ENCODE assay signal across 27 cellular contexts in the genomic region with DNA sequence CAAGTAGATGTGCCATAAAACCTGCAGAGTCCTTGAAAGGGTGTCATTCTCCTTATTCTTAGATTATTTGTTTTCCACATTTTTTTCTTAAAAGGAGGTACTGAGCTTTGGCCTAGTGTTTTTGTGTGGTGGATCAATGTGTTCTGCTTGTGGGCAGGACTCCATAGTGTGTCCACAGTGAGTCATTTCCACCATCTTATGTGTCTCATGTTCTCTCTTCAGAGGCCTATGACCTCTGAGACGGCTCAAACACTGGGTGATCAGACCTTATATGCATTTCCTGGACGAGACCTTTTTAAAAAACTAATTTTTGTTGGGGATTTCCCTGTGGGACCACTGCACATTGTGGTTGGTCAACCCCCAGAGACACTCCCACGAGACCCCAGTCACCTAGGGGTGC.
A peak's percentile ranks its signal among the peaks of the same experiment; 100 is the strongest.
DNase-seq lines count a peak whose midpoint lies in the region; ATAC-seq, FAIRE-seq and TF ChIP-seq lines count a peak whose summit lies in the region.
"Had no signal": no experiment of that assay in that cellular context is flagged by ENCODE, and none has a peak within 500 bp of the region (broad histone marks: within the 10 kb centered on the region; RNA-seq: fewer than 3 reads in every experiment).

No MANE protein-coding gene starts in this region.

- no peaks in the 10 kb centered on the region for H3K79me2 ChIP-seq in K562 (ENCODE audit: control insufficient read depth, insufficient read depth, low read length)

- no peak for TF ChIP-seq RAD21 in K562 (CRISPR knock-in tag; conservative IDR thresholded peaks at IDR 0.05 in 1 of 2, IDR thresholded peaks at IDR 0.05 in 1 of 2)

- no TSS peak for BruUV-seq in K562 (replicated peaks; lab: Mats Ljungman, UMichigan)

- no peak overlapping the region for H4K8ac ChIP-seq in neuronal stem cell (ENCODE audit: low read depth, low read length)

- ATAC-seq in K562 (no peak), GM18909 (IDR thresholded peaks at IDR 0.05; ENCODE audit: poor library complexity, unreplicated experiment) (no peak), GM18517 (IDR thresholded peaks at IDR 0.05; ENCODE audit: unreplicated experiment) (no peak)
- ATAC-seq: mucosa of descending colon; natural killer cell treated with Interleukin-12 subunit alpha and Interleukin-12 subunit beta and Interleukin-15 and Interleukin-18, amount 100 ng/mL, for 72 hours; pancreas; Right ventricle myocardium inferior had no signal

- intact Hi-C loops in K562 (cut with micrococcal nuclease), result no loop called here

- H3K4me3 ChIP-seq in K562, result no peak overlapping the region
- no peak overlapping the region for H3K4me3 ChIP-seq in neuronal stem cell (ENCODE audit: low read length in 2 of 2)
- H3K4me3 ChIP-seq: mucosa of descending colon, pancreas, thoracic aorta, uterus had no signal

- no peak overlapping the region for H3K4ac ChIP-seq in neuronal stem cell (ENCODE audit: low read length)

- H2BK120ac ChIP-seq in neuronal stem cell (ENCODE audit: low read depth, low read length), result no peak overlapping the region

- no peaks in the 10 kb centered on the region for H4K20me1 ChIP-seq in K562 (replicated peaks; ENCODE audit: control insufficient read depth, insufficient read depth, low read length)

- no peak overlapping the region for H3K27ac ChIP-seq in K562 (ENCODE audit: extremely low read depth, low read depth, low read length)
- no peak overlapping the region for H3K27ac ChIP-seq in neuronal stem cell (replicated peaks; ENCODE audit: low read length)
- H3K27ac ChIP-seq: C4-2B, pancreas, thoracic aorta, uterus had no signal

- no peak for TF ChIP-seq EP300 in K562 (IDR thresholded peaks at IDR 0.05; ENCODE audit: low read length)

- no peak overlapping the region for H3K18ac ChIP-seq in neuronal stem cell (ENCODE audit: low read length)

- no peak overlapping the region for H2BK12ac ChIP-seq in neuronal stem cell (ENCODE audit: low read length)

- in situ Hi-C loops in GM13976 (cut with MboI; ENCODE audit: low sequenced_read_pairs, unreplicated experiment), result no loop called here
- in situ Hi-C loops in K562 (cut with MboI), result no loop called here

- no peak for FAIRE-seq in K562 (lab: Jason Lieb, UNC)
- FAIRE-seq: kidney, pancreas had no signal

- DNase-seq in GM13976 (ENCODE audit: low spot score), result peak; percentile 17
- peak; percentile 72 for DNase-seq in HT1080 (ENCODE audit: low read depth)
- no peak for DNase-seq in K562 (ENCODE audit: extremely low read depth in 1 of 4, low spot score in 3 of 4)
- DNase-seq in neuronal stem cell (ENCODE audit: low spot score), result no peak
- DNase-seq in NCI-H82 (lab: John Stamatoyannopoulos, UW), result no peak
- DNase-seq in SHP77 treated with DMSO at 0.1 percent for 48 hours (lab: John Stamatoyannopoulos, UW), result no peak
- DNase-seq: activated CD4-positive, alpha-beta T cell treated with anti-CD3 and anti-CD28 coated beads for 1 hour; activated effector memory CD4-positive, alpha-beta T cell treated with Interleukin-2 at 50 U/mL for 16 hours; activated T-cell treated with anti-CD3 and anti-CD28 coated beads for 4 hours; cerebellar nuclear complex; DMS79 treated with DMSO at 0.1 percent for 48 hours; GOT3; kidney; mucosa of descending colon; NCI-H1436; NCI-H446; pancreas; retina; stimulated activated CD4-positive, alpha-beta T cell treated with anti-CD3 and anti-CD28 coated beads, Interleukin-4, amount 100 ng/mL, for 24 hours; stimulated activated naive CD4-positive, alpha-beta T cell; uterus had no signal

- no peaks in the 10 kb centered on the region for H3K9me1 ChIP-seq in K562 (ENCODE audit: control insufficient read depth, insufficient read depth, low read length)

- WGBS in K562 (ENCODE audit: insufficient coverage, low coverage, missing lambda C conversion rate), result 3% methylated on average over 3 of the region's 3 CpGs
- no CpG with 5 or more reads among the region's 3 CpGs for WGBS in neuronal stem cell (ENCODE audit: extremely low coverage in 2 of 2, insufficient read length in 2 of 2, insufficient replicate concordance in 1 of 2), 2 donors

- no peaks in the 10 kb centered on the region for H3K4me1 ChIP-seq in K562 (replicated peaks in 1 of 2; ENCODE audit: control insufficient read depth in 2 of 2, insufficient read depth in 2 of 2, low read length in 2 of 2)
- H3K4me1 ChIP-seq in neuronal stem cell (ENCODE audit: control insufficient read depth in 2 of 2, insufficient read depth in 1 of 2, low read depth in 1 of 2, low read length in 2 of 2), result no peaks in the 10 kb centered on the region
- H3K4me1 ChIP-seq: pancreas, uterus had no signal

- POLR2A ChIA-PET in K562 (lab: Yijun Ruan, JAX), result no interaction called here

- H2AFZ ChIP-seq in K562 (ENCODE audit: low read depth, low read length) (no peak overlapping the region), neuronal stem cell (ENCODE audit: low read length) (peak overlapping the region; percentile 28)

- H3K23ac ChIP-seq in neuronal stem cell (ENCODE audit: low read depth, low read length, poor library complexity), result no peak overlapping the region

- no peak overlapping the region for H3K14ac ChIP-seq in neuronal stem cell (ENCODE audit: low read length)

- CTCF ChIA-PET in K562 (lab: Yijun Ruan, JAX; ENCODE audit: low intra/inter-chr PET ratio), result no interaction called here

- no peak overlapping the region for H3K9ac ChIP-seq in K562 (ENCODE audit: insufficient read depth in 1 of 2, low read depth in 2 of 2, low read length in 2 of 2)
- H3K9ac ChIP-seq in neuronal stem cell (ENCODE audit: low read depth, low read length, poor library complexity), result no peak overlapping the region

- no peaks in the 10 kb centered on the region for H3K79me1 ChIP-seq in neuronal stem cell (ENCODE audit: low read depth, low read length)

- no peak overlapping the region for H2BK15ac ChIP-seq in neuronal stem cell (ENCODE audit: low read length)

- TF ChIP-seq CTCF in GM13976 (IDR thresholded peaks at IDR 0.05; ENCODE audit: borderline replicate concordance, control extremely low read depth, extremely low read depth, insufficient read depth, missing control alignments) (no peak), K562 (IDR thresholded peaks at IDR 0.05 in 2 of 3, conservative IDR thresholded peaks at IDR 0.05 in 1 of 3; ENCODE audit: insufficient read depth in 2 of 3, low read depth in 1 of 3, low read length in 3 of 3) (no peak)

- H4K91ac ChIP-seq in neuronal stem cell (ENCODE audit: low read depth, low read length, poor library complexity), result no peak overlapping the region

- no peak overlapping the region for H2BK5ac ChIP-seq in neuronal stem cell (ENCODE audit: low read length)

- H3K27me3 ChIP-seq in K562 (ENCODE audit: control insufficient read depth in 2 of 2, insufficient read depth in 2 of 2, low read length in 2 of 2) (peaks cover 0 to 3% of the 10 kb centered on the region in 2 experiments; a peak in 1 of 5 replicates), neuronal stem cell (ENCODE audit: control insufficient read depth in 3 of 3, insufficient read depth in 3 of 3, low read depth in 1 of 3, low read length in 3 of 3) (no peaks in the 10 kb centered on the region)
- H3K27me3 ChIP-seq: pancreas, uterus had no signal

- H2AK5ac ChIP-seq in neuronal stem cell (ENCODE audit: low read depth, low read length), result no peak overlapping the region

- H3K9me3 ChIP-seq in K562 (replicated peaks; ENCODE audit: control insufficient read depth, insufficient read depth, low read depth, low read length) (no peaks in the 10 kb centered on the region), neuronal stem cell (replicated peaks in 1 of 2; ENCODE audit: control insufficient read depth in 2 of 2, insufficient read depth in 1 of 2, low read depth in 1 of 2, low read length in 2 of 2) (peaks cover 0 to 5% of the 10 kb centered on the region in 2 donors)
- H3K9me3 ChIP-seq: pancreas, thoracic aorta had no signal

- H3K36me3 ChIP-seq in K562 (ENCODE audit: control insufficient read depth, insufficient read depth, low read length) (no peaks in the 10 kb centered on the region), neuronal stem cell (replicated peaks in 1 of 2; ENCODE audit: control insufficient read depth in 2 of 2, insufficient read depth in 2 of 2, low read length in 2 of 2) (no peaks in the 10 kb centered on the region)
- H3K36me3 ChIP-seq: pancreas, thoracic aorta, uterus had no signal

- H3K4me2 ChIP-seq in K562 (ENCODE audit: insufficient read depth, low read length), result no peak overlapping the region
- H3K4me2 ChIP-seq in neuronal stem cell (ENCODE audit: insufficient read depth, low read length, poor library complexity, severe bottlenecking), result no peak overlapping the region

- TF ChIP-seq POLR2A in K562 (conservative IDR thresholded peaks at IDR 0.05), result no peak

TF ChIP-seq in K562, 482 proteins besides CTCF, POLR2A, EP300 and RAD21:
- TF ChIP-seq JUND (IDR thresholded peaks at IDR 0.05; ENCODE audit: borderline replicate concordance, low read depth, low read length) (0 out of 2 replicates have a peak, but pooled peaks have one; percentile 16), JUND (tag; IDR thresholded peaks at IDR 0.05; ENCODE audit: borderline replicate concordance, low read depth, low read length) (no peak), POLR2B (IDR thresholded peaks at IDR 0.05; ENCODE audit: low read depth, partially characterized antibody) (no peak), HCFC1 (IDR thresholded peaks at IDR 0.05; ENCODE audit: low read depth, low read length) (no peak), CHD4 (IDR thresholded peaks at IDR 0.05; ENCODE audit: insufficient read depth, insufficient replicate concordance, low read depth, low read length, poor library complexity, severe bottlenecking) (no peak), FOSL1 (tag; conservative IDR thresholded peaks at IDR 0.05) (peak; percentile 76), STAT5B (CRISPR knock-in tag; IDR thresholded peaks at IDR 0.05) (no peak), ZNF274 (IDR thresholded peaks at IDR 0.05; ENCODE audit: borderline replicate concordance, low read depth, low read length) (no peak), GTF2E2 (tag; IDR thresholded peaks at IDR 0.05) (no peak)
- TF ChIP-seq, protein P1, sequence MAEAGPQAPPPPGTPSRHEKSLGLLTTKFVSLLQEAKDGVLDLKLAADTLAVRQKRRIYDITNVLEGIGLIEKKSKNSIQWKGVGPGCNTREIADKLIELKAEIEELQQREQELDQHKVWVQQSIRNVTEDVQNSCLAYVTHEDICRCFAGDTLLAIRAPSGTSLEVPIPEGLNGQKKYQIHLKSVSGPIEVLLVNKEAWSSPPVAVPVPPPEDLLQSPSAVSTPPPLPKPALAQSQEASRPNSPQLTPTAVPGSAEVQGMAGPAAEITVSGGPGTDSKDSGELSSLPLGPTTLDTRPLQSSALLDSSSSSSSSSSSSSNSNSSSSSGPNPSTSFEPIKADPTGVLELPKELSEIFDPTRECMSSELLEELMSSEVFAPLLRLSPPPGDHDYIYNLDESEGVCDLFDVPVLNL (CRISPR knock-in tag; IDR thresholded peaks at IDR 0.05; ENCODE audit: low read depth), result no peak

Comparison
In these comparisons a context has a peak if more than half of its experiments do, and no peak if none do; other contexts are left out.
1. DNase-seq: peak in GM13976 (single experiment) and HT1080 (single experiment); none in K562 (0 of 4), neuronal stem cell (single experiment), NCI-H82 (single experiment) and SHP77 treated with DMSO at 0.1 percent for 48 hours (single experiment).